In genomic region chr9:121700831-121701419, GRCh38 we compare ENCODE assay signal across 9 cellular contexts. TPM values are rescaled to one million over a fixed set of nuclear protein-coding genes. Genes with fewer than 3 reads are reported as not detected.
DNase-seq lines count a peak whose midpoint lies in the region; ATAC-seq, FAIRE-seq and TF ChIP-seq lines count a peak whose summit lies in the region.
"Had no signal": no experiment of that assay in that cellular context is flagged by ENCODE, and none has a peak within 500 bp of the region (broad histone marks: within the 10 kb centered on the region; RNA-seq: fewer than 3 reads in every experiment).

No MANE protein-coding gene starts in this region.

- H2AK5ac ChIP-seq in H1 (ENCODE audit: low read depth, low read length): no peak overlapping the region
- no peak overlapping the region for H2AK5ac ChIP-seq in mesenchymal stem cell (ENCODE audit: low read length, severe bottlenecking)

- no peak overlapping the region for H3K23ac ChIP-seq in H1 (ENCODE audit: insufficient read length)
- H3K23ac ChIP-seq in mesenchymal stem cell (ENCODE audit: low read length in 2 of 2): no peak overlapping the region

- H2BK120ac ChIP-seq in H1 (replicated peaks; ENCODE audit: low read depth, low read length) (no peak overlapping the region), mesenchymal stem cell (ENCODE audit: low read depth, low read length) (no peak overlapping the region)

- H3K4ac ChIP-seq in H1 (replicated peaks; ENCODE audit: insufficient read length, low read depth, low read length) (no peak overlapping the region), mesenchymal stem cell (ENCODE audit: low read depth in 1 of 2, low read length in 2 of 2) (no peak overlapping the region)

- H3K27me3 ChIP-seq in OCI-LY3 (ENCODE audit: low read depth, low read length) (peaks cover 47% of the 10 kb centered on the region), H1 (replicated peaks in 1 of 4; ENCODE audit: control insufficient read depth in 3 of 4, extremely low read depth in 1 of 4, insufficient read depth in 3 of 4, low read length in 3 of 4) (peaks cover 0 to 5% (median 0%) of the 10 kb centered on the region in 4 experiments; a peak in 4 of 7 replicates), mesenchymal stem cell (ENCODE audit: control insufficient read depth in 1 of 2, insufficient read depth in 1 of 2, low read length in 2 of 2) (peaks cover 0 to 26% of the 10 kb centered on the region in 2 experiments), tibial artery (no peaks in the 10 kb centered on the region)

- H2AFZ ChIP-seq in OCI-LY3 (ENCODE audit: low read depth, low read length) (no peak overlapping the region), H1 (ENCODE audit: low read length) (no peak overlapping the region), mesenchymal stem cell (ENCODE audit: low read depth, low read length) (no peak overlapping the region)

- no peak overlapping the region for H3K4me3 Mint-ChIP-seq in activated naive CD8-positive, alpha-beta T cell treated with anti-CD3 and anti-CD28 coated beads for 36 hours
- H3K4me3 Mint-ChIP-seq: activated naive CD4-positive, alpha-beta T cell treated with anti-CD3 and anti-CD28 coated beads, Interleukin-2, amount 10 ng/mL, durations not matched to agents 7 days and 5 days had no signal

- no peaks in the 10 kb centered on the region for H4K20me1 ChIP-seq in OCI-LY3 (ENCODE audit: insufficient read depth, low read length)
- peaks cover 35 to 41% of the 10 kb centered on the region in 2 experiments for H4K20me1 ChIP-seq in H1 (replicated peaks in 1 of 2; ENCODE audit: control insufficient read depth in 1 of 2, insufficient read depth in 2 of 2, low read length in 2 of 2)

- no peak overlapping the region for H4K5ac ChIP-seq in H1 (ENCODE audit: insufficient read length, low read depth, low read length)

- H3K9me3 ChIP-seq in OCI-LY3 (ENCODE audit: insufficient read depth, low read length) (no peaks in the 10 kb centered on the region), H1 (ENCODE audit: insufficient read depth in 2 of 2, low read depth in 1 of 2, low read length in 1 of 2) (no peaks in the 10 kb centered on the region), mesenchymal stem cell (ENCODE audit: control insufficient read depth, low read length) (no peaks in the 10 kb centered on the region), tibial artery (no peaks in the 10 kb centered on the region)

- H3K4me2 ChIP-seq in OCI-LY3 (ENCODE audit: low read length) (peak overlapping the region; percentile 87), H1 (ENCODE audit: insufficient read depth in 1 of 2, low read depth in 2 of 2, low read length in 2 of 2) (peak overlapping the region; percentile 61 to 86; a peak in 2 of 4 replicates), mesenchymal stem cell (ENCODE audit: low read length, poor library complexity, severe bottlenecking) (no peak overlapping the region)

- H3K79me1 ChIP-seq in H1 (ENCODE audit: low read depth, low read length): peaks cover 19% of the 10 kb centered on the region
- H3K79me1 ChIP-seq in mesenchymal stem cell (replicated peaks; ENCODE audit: low read length, poor library complexity, severe bottlenecking): peaks cover 42% of the 10 kb centered on the region

- H2BK20ac ChIP-seq in H1 (ENCODE audit: low read length): no peak overlapping the region

- no peak overlapping the region for H4K91ac ChIP-seq in H1 (replicated peaks; ENCODE audit: insufficient read length, low read length)
- H4K91ac ChIP-seq in mesenchymal stem cell (ENCODE audit: low read length): no peak overlapping the region

- no peak overlapping the region for H2BK5ac ChIP-seq in H1 (ENCODE audit: low read depth, low read length)
- H2BK5ac ChIP-seq in mesenchymal stem cell (ENCODE audit: low read depth, low read length, poor library complexity, severe bottlenecking): no peak overlapping the region

- peaks cover 3% of the 10 kb centered on the region for H3K4me1 Mint-ChIP-seq in activated naive CD8-positive, alpha-beta T cell treated with anti-CD3 and anti-CD28 coated beads for 36 hours

- peaks cover 9% of the 10 kb centered on the region; the same call in 1 of the 2 replicates for H3K23me2 ChIP-seq in H1 (ENCODE audit: low read depth, low read length)

- TF ChIP-seq POLR2A in H1 (IDR thresholded peaks at IDR 0.05; ENCODE audit: control extremely low read depth in 1 of 2, low read depth in 2 of 2, low read length in 2 of 2): no peak

- H3K27ac Mint-ChIP-seq in activated naive CD8-positive, alpha-beta T cell treated with anti-CD3 and anti-CD28 coated beads for 36 hours: no peak overlapping the region

- CTCF ChIA-PET in H1 (lab: Charles Lee; ENCODE audit: partially characterized antibody): interaction anchor here (0.6 to 34.8 kb wide), 20 partner anchors 8 to 290 kb away, joined by 3 to 670 read pairs (median 4); no protein-coding TSS in a partner anchor

- no peaks in the 10 kb centered on the region for H3K9me3 Mint-ChIP-seq in activated naive CD8-positive, alpha-beta T cell treated with anti-CD3 and anti-CD28 coated beads for 36 hours
- H3K9me3 Mint-ChIP-seq: activated naive CD4-positive, alpha-beta T cell treated with anti-CD3 and anti-CD28 coated beads, Interleukin-2, amount 10 ng/mL, durations not matched to agents 7 days and 5 days had no signal

- H3K14ac ChIP-seq in H1 (ENCODE audit: insufficient read length) (no peak overlapping the region), mesenchymal stem cell (ENCODE audit: low read length in 2 of 2) (no peak overlapping the region)

- H3K36me3 ChIP-seq in OCI-LY3 (replicated peaks; ENCODE audit: low read depth, low read length): no peaks in the 10 kb centered on the region
- no peaks in the 10 kb centered on the region; a peak in 1 of 8 replicates for H3K36me3 ChIP-seq in H1 (ENCODE audit: control insufficient read depth in 2 of 4, insufficient read depth in 4 of 4, low read length in 3 of 4)
- peaks cover 0 to 12% of the 10 kb centered on the region in 2 experiments for H3K36me3 ChIP-seq in mesenchymal stem cell (ENCODE audit: control insufficient read depth in 1 of 2, insufficient read depth in 2 of 2, low read depth in 1 of 2, low read length in 2 of 2)
- no peaks in the 10 kb centered on the region for H3K36me3 ChIP-seq in tibial artery

- H4K8ac ChIP-seq in H1 (ENCODE audit: extremely low read depth, insufficient read depth, low read length) (0 out of 2 replicates have a peak overlapping the region, but pooled peaks have one; percentile 12), mesenchymal stem cell (ENCODE audit: low read length) (no peak overlapping the region)

- H3K4me3 ChIP-seq in OCI-LY3 (ENCODE audit: low read length) (peak overlapping the region; percentile 76; the same call in 1 of the 2 replicates), H1 (ENCODE audit: extremely low read depth in 1 of 4, insufficient read depth in 2 of 4, low read depth in 3 of 4, low read length in 4 of 4) (no peak overlapping the region), mesenchymal stem cell (ENCODE audit: insufficient read depth in 1 of 2, low read depth in 1 of 2, low read length in 2 of 2) (peak overlapping the region in 1 of 2 experiments; percentile 79), tibial artery (peak overlapping the region; percentile 49 to 71)

- no peaks in the 10 kb centered on the region for H3K79me2 ChIP-seq in OCI-LY3 (ENCODE audit: low read length)
- H3K79me2 ChIP-seq in H1 (ENCODE audit: control insufficient read depth in 1 of 2, insufficient read depth in 2 of 2, low read length in 2 of 2): peaks cover 0 to 52% of the 10 kb centered on the region in 2 experiments; a peak in 3 of 4 replicates

- no peak overlapping the region for H3K27ac ChIP-seq in OCI-LY3 (ENCODE audit: low read length)
- H3K27ac ChIP-seq in H1 (ENCODE audit: low read depth, low read length): no peak overlapping the region
- H3K27ac ChIP-seq in mesenchymal stem cell (ENCODE audit: low read length, poor library complexity, severe bottlenecking): no peak overlapping the region
- peak overlapping the region; percentile 63 to 65 for H3K27ac ChIP-seq in tibial artery

- no peak for DNase-seq in H1 (ENCODE audit: low read depth in 1 of 2, low spot score in 2 of 2)
- no peak for DNase-seq in mesenchymal stem cell
- DNase-seq in tibial artery: no peak
- no peak for DNase-seq in activated naive CD8-positive, alpha-beta T cell treated with anti-CD3 and anti-CD28 coated beads for 36 hours
- no peak for DNase-seq in GM19238 (ENCODE audit: insufficient read length, low spot score)
- DNase-seq: activated CD4-positive, alpha-beta T cell treated with anti-CD3 and anti-CD28 coated beads for 1 hour had no signal

- TF ChIP-seq EP300 in H1 (IDR thresholded peaks at IDR 0.05; ENCODE audit: borderline replicate concordance in 1 of 2, low read depth in 2 of 2, low read length in 2 of 2): no peak

- H3K18ac ChIP-seq in H1 (ENCODE audit: extremely low read depth, low read length) (no peak overlapping the region), mesenchymal stem cell (ENCODE audit: low read depth in 1 of 2, low read length in 2 of 2) (no peak overlapping the region)

- no peak overlapping the region for H2BK15ac ChIP-seq in H1 (ENCODE audit: low read length)
- no peak overlapping the region for H2BK15ac ChIP-seq in mesenchymal stem cell (ENCODE audit: low read depth, poor library complexity, severe bottlenecking)

- no peaks in the 10 kb centered on the region for H3K36me3 Mint-ChIP-seq in activated naive CD8-positive, alpha-beta T cell treated with anti-CD3 and anti-CD28 coated beads for 36 hours
- H3K36me3 Mint-ChIP-seq: activated naive CD4-positive, alpha-beta T cell treated with anti-CD3 and anti-CD28 coated beads, Interleukin-2, amount 10 ng/mL, durations not matched to agents 7 days and 5 days had no signal

- TF ChIP-seq CTCF in OCI-LY3 (IDR thresholded peaks at IDR 0.05; ENCODE audit: low read depth, low read length): no peak
- TF ChIP-seq CTCF in H1 (IDR thresholded peaks at IDR 0.05; ENCODE audit: control extremely low read depth in 1 of 3, insufficient read depth in 1 of 3, low read depth in 1 of 3, low read length in 3 of 3): no peak
- TF ChIP-seq CTCF in tibial artery (IDR thresholded peaks at IDR 0.05): no peak

- no peak for TF ChIP-seq RAD21 in H1 (IDR thresholded peaks at IDR 0.05 in 1 of 2, conservative IDR thresholded peaks at IDR 0.05 in 1 of 2; ENCODE audit: low read depth in 2 of 2, low read length in 2 of 2)

- no peak overlapping the region for H3K56ac ChIP-seq in H1 (replicated peaks; ENCODE audit: insufficient read length, low read depth, low read length)

- H2BK12ac ChIP-seq in H1 (ENCODE audit: low read depth, low read length) (0 out of 2 replicates have a peak overlapping the region, but pooled peaks have one; percentile 88), mesenchymal stem cell (ENCODE audit: low read length in 2 of 2) (no peak overlapping the region)

- FAIRE-seq in H1 (lab: Jason Lieb, UNC): no peak

- no peak overlapping the region for H3K9ac ChIP-seq in OCI-LY3 (ENCODE audit: low read length)
- H3K9ac ChIP-seq in H1 (replicated peaks in 1 of 4; ENCODE audit: extremely low read depth in 1 of 4, low read depth in 3 of 4, low read length in 3 of 4): no peak overlapping the region
- peak overlapping the region; percentile 80 for H3K9ac ChIP-seq in mesenchymal stem cell (ENCODE audit: low read length)

- ATAC-seq in HG02588 (IDR thresholded peaks at IDR 0.05; ENCODE audit: unreplicated experiment): no peak

- intact Hi-C loops in tibial artery (cut with DNase I; ENCODE audit: low total_unique reads): no loop called here

- 82% methylated on average over 26 of the region's 26 CpGs; no CpG with 5 or more reads in 1 of the 2 experiments for WGBS in H1 (ENCODE audit: extremely low coverage in 1 of 2, insufficient coverage in 1 of 2, insufficient read length in 1 of 2, insufficient replicate concordance in 2 of 2, low coverage in 1 of 2, low lambda C conversion rate in 2 of 2, missing lambda C conversion rate in 1 of 2), 2 experiments
- 87% methylated on average over 26 of the region's 26 CpGs for WGBS in mesenchymal stem cell

- POLR2A ChIA-PET in H1 (lab: Charles Lee; ENCODE audit: partially characterized antibody): interaction anchor here (1.1 to 1.7 kb wide), 2 partner anchors 20 to 21 kb away, joined by 3 read pairs; no protein-coding TSS in a partner anchor

- peaks cover 10% of the 10 kb centered on the region; the same call in 1 of the 2 replicates for H3K4me1 ChIP-seq in OCI-LY3 (ENCODE audit: low read length)
- H3K4me1 ChIP-seq in H1 (replicated peaks in 1 of 4; ENCODE audit: control insufficient read depth in 3 of 4, insufficient read depth in 4 of 4, low read length in 3 of 4): peaks cover 9 to 20% (median 13%) of the 10 kb centered on the region in 4 experiments
- peaks cover 20% of the 10 kb centered on the region for H3K4me1 ChIP-seq in mesenchymal stem cell (ENCODE audit: control insufficient read depth, insufficient read depth, low read depth, low read length)
- peaks cover 0 to 34% (median 26%) of the 10 kb centered on the region in 4 donors for H3K4me1 ChIP-seq in tibial artery

- H3K27me3 Mint-ChIP-seq in activated naive CD8-positive, alpha-beta T cell treated with anti-CD3 and anti-CD28 coated beads for 36 hours: peaks cover 66% of the 10 kb centered on the region

RNA-seq across cellular contexts. Expression of gene DAB2IP, which starts 49.5 kb away (rescaled TPM):
- 39.5 and 41.4 TPM in 2 replicates for total RNA-seq in H1 (2021; fragmentation: NEBNext Ultra II Directional; extraction: Animal tissue kit (Norgen Biotek cat#: 25700))
- polyA plus RNA-seq in H1 (2011; rRNA removed): 19.7 and 28.0 TPM in 2 replicates
- 23.7 TPM for polyA plus RNA-seq in H1 (2011; cell fraction: cytosol; rRNA removed)
- 50.0 TPM for polyA plus RNA-seq in H1 (2011; cell fraction: nucleus; rRNA removed)
- polyA plus RNA-seq in H1 (2012, experiment 1 of 2): 23.2 to 24.5 TPM (median 23.7 TPM) in 4 replicates
- 20.4 TPM for polyA plus RNA-seq in H1 (2012, experiment 2 of 2)
- 15.8 TPM for polyA plus RNA-seq in H1 (2013, experiment 1 of 2)
- polyA plus RNA-seq in H1 (2013, experiment 2 of 2): 15.8 TPM
- polyA minus RNA-seq in H1 (2011; rRNA and poly(A)+ RNA removed): 38.5 and 60.7 TPM in 2 replicates
- polyA minus RNA-seq in H1 (2011; cell fraction: cytosol; rRNA and poly(A)+ RNA removed): 25.3 TPM
- polyA minus RNA-seq in H1 (2011; cell fraction: nucleus; rRNA and poly(A)+ RNA removed): 30.7 TPM
- 13.7 TPM for polyA plus RNA-seq in mesenchymal stem cell (2013, experiment 1 of 2)
- 12.0 TPM for polyA plus RNA-seq in mesenchymal stem cell (2013, experiment 2 of 2)
- total RNA-seq in activated naive CD8-positive, alpha-beta T cell treated with anti-CD3 and anti-CD28 coated beads for 36 hours: under 1 TPM; 0.18 to 0.33 TPM

Comparison
In these comparisons a context has a peak if more than half of its experiments do, and no peak if none do; other contexts are left out.
1. H3K27ac ChIP-seq: peak in tibial artery (2 of 2); none in OCI-LY3 (single experiment), H1 (single experiment) and mesenchymal stem cell (single experiment).
2. H3K4me3 ChIP-seq: peak in OCI-LY3 (single experiment) and tibial artery (2 of 2); none in H1 (0 of 4).
3. RNA of gene DAB2IP, which starts 49.5 kb away (total RNA-seq): 39.5 to 41.4 TPM in H1; 0.18 to 0.33 TPM in activated naive CD8-positive, alpha-beta T cell treated with anti-CD3 and anti-CD28 coated beads for 36 hours; every median in the first group is over 10 times any median in the second.